Comparison of ENCODE assay signal across 26 cellular contexts in the genomic region with DNA sequence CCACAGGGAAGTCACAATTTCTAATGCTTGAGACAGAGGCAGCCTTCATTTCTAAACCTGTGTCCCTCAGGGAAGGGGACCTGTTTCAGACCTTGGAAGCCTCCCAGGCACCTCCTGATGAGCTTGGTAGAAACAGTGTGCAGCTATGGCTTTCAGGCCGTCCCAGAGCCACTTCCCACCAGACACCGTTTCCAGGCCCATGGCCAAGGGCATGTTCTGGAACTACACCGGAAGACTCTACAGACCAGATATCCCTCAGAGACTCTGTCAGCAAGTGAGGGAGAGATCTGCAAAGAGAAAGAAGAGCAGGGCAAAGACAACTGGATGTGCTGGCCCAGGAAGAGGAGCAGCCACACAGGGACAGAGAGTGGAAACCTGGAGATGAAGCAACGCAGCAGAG.
A peak's percentile ranks its signal among the peaks of the same experiment; 100 is the strongest.
DNase-seq lines count a peak whose midpoint lies in the region; ATAC-seq, FAIRE-seq and TF ChIP-seq lines count a peak whose summit lies in the region.
"Had no signal": no experiment of that assay in that cellular context is flagged by ENCODE, and none has a peak within 500 bp of the region (broad histone marks: within the 10 kb centered on the region; RNA-seq: fewer than 3 reads in every experiment).

No MANE protein-coding gene starts in this region.

- H3F3A ChIP-seq in neural progenitor cell (ENCODE audit: low read depth) = no peaks in the 10 kb centered on the region

- H3K27ac ChIP-seq in kidney (ENCODE audit: low read depth in 2 of 2, low read length in 2 of 2) (no peak overlapping the region), transverse colon (no peak overlapping the region), neural progenitor cell (no peak overlapping the region)
- H3K27ac ChIP-seq: body of pancreas, GM23248, SJSA1 had no signal

- H3K27ac Mint-ChIP-seq in glutamatergic neuron (ENCODE audit: unreplicated experiment) = peak overlapping the region; percentile 57
- peak overlapping the region; percentile 20 for H3K27ac Mint-ChIP-seq in stimulated activated naive B cell treated with anti-CD40 and anti-IgM and Interleukin-4, amounts not matched to agents 10 μg/mL and 1 μg/mL and 100 μg/mL, for 72 hours
- no peak overlapping the region for H3K27ac Mint-ChIP-seq in progenitor cell of endocrine pancreas
- H3K27ac Mint-ChIP-seq in neural progenitor cell = no peak overlapping the region
- H3K27ac Mint-ChIP-seq: immature natural killer cell; mesothelial cell of epicardium; stimulated activated memory B cell treated with anti-CD40 and anti-IgM and Interleukin-4, amounts not matched to agents 10 μg/mL and 1 μg/mL and 100 μg/mL, for 72 hours; T-cell had no signal

- H3K9ac ChIP-seq in kidney (ENCODE audit: low read length in 2 of 2) (no peak overlapping the region), neural progenitor cell (no peak overlapping the region)
- H3K9ac ChIP-seq: GM23248 had no signal

- H3K36me3 ChIP-seq in kidney (ENCODE audit: control insufficient read depth in 1 of 2, insufficient read depth in 2 of 2, low read length in 2 of 2) (no peaks in the 10 kb centered on the region), transverse colon (no peaks in the 10 kb centered on the region), neural progenitor cell (no peaks in the 10 kb centered on the region)
- H3K36me3 ChIP-seq: SJSA1 had no signal

- no peak for FAIRE-seq in kidney (lab: Jason Lieb, UNC)

- H3K4me1 Mint-ChIP-seq in activated T-cell treated with anti-CD3 and anti-CD28 coated beads, Interleukin-2, amount 50 U/mL, for 4 hours (ENCODE audit: low read depth) = peaks cover 33% of the 10 kb centered on the region
- H3K4me1 Mint-ChIP-seq in glutamatergic neuron (ENCODE audit: low read depth, unreplicated experiment) = peaks cover 35% of the 10 kb centered on the region
- peaks cover 27 to 44% of the 10 kb centered on the region in 2 donors for H3K4me1 Mint-ChIP-seq in stimulated activated naive B cell treated with anti-CD40 and anti-IgM and Interleukin-4, amounts not matched to agents 10 μg/mL and 1 μg/mL and 100 μg/mL, for 72 hours
- peaks cover 3% of the 10 kb centered on the region for H3K4me1 Mint-ChIP-seq in progenitor cell of endocrine pancreas (ENCODE audit: low read depth)
- H3K4me1 Mint-ChIP-seq in neural progenitor cell = peaks cover 30% of the 10 kb centered on the region

- TF ChIP-seq CTCF in glutamatergic neuron (IDR thresholded peaks at IDR 0.05; ENCODE audit: partially characterized antibody, unreplicated experiment) = no peak
- TF ChIP-seq CTCF in kidney (IDR thresholded peaks at IDR 0.05; ENCODE audit: borderline replicate concordance, extremely low read depth, insufficient read depth) = no peak
- no peak for TF ChIP-seq CTCF in transverse colon (IDR thresholded peaks at IDR 0.05)
- TF ChIP-seq CTCF in progenitor cell of endocrine pancreas (IDR thresholded peaks at IDR 0.05; ENCODE audit: unreplicated experiment) = no peak
- TF ChIP-seq CTCF in neural progenitor cell (IDR thresholded peaks at IDR 0.05) = no peak

- no peaks in the 10 kb centered on the region for H4K20me1 ChIP-seq in neural progenitor cell (ENCODE audit: low read depth)

- no peak overlapping the region for H3K4me2 ChIP-seq in neural progenitor cell

- no peak for ATAC-seq in activated T-cell treated with anti-CD3 and anti-CD28 coated beads, Interleukin-2, amount 50 U/mL, for 4 hours
- no peak for ATAC-seq in stimulated activated naive B cell treated with anti-CD40 and anti-IgM and Interleukin-4, amounts not matched to agents 10 μg/mL and 1 μg/mL and 100 μg/mL, for 72 hours (replicated peaks)
- ATAC-seq: body of pancreas; stimulated activated memory B cell treated with anti-CD40 and anti-IgM and Interleukin-4, amounts not matched to agents 10 μg/mL and 1 μg/mL and 100 μg/mL, for 72 hours; T-cell had no signal

- no peak for TF ChIP-seq POLR2A in transverse colon (IDR thresholded peaks at IDR 0.05)

- no peaks in the 10 kb centered on the region for H3K9me3 ChIP-seq in kidney (ENCODE audit: control insufficient read depth in 1 of 2, low read length in 2 of 2)
- no peaks in the 10 kb centered on the region for H3K9me3 ChIP-seq in transverse colon
- no peaks in the 10 kb centered on the region for H3K9me3 ChIP-seq in neural progenitor cell (ENCODE audit: low read depth)
- H3K9me3 ChIP-seq: body of pancreas, SJSA1 had no signal

- peaks cover 89% of the 10 kb centered on the region for H3K27me3 Mint-ChIP-seq in activated T-cell treated with anti-CD3 and anti-CD28 coated beads, Interleukin-2, amount 50 U/mL, for 4 hours (ENCODE audit: low read depth)
- H3K27me3 Mint-ChIP-seq in glutamatergic neuron (ENCODE audit: unreplicated experiment) = peaks cover 3% of the 10 kb centered on the region
- H3K27me3 Mint-ChIP-seq in stimulated activated naive B cell treated with anti-CD40 and anti-IgM and Interleukin-4, amounts not matched to agents 10 μg/mL and 1 μg/mL and 100 μg/mL, for 72 hours = peaks cover 49 to 62% of the 10 kb centered on the region in 2 donors
- peaks cover 17% of the 10 kb centered on the region for H3K27me3 Mint-ChIP-seq in progenitor cell of endocrine pancreas
- H3K27me3 Mint-ChIP-seq in neural progenitor cell (ENCODE audit: insufficient read depth, low read depth) = peaks cover 3% of the 10 kb centered on the region

- H3K4me3 ChIP-seq in kidney (ENCODE audit: low read length in 2 of 2) (no peak overlapping the region), transverse colon (no peak overlapping the region), neural progenitor cell (no peak overlapping the region)
- H3K4me3 ChIP-seq: body of pancreas, GM23248, SJSA1 had no signal

- DNase-seq in activated T-cell treated with anti-CD3 and anti-CD28 coated beads, Interleukin-2, amount 50 U/mL, for 1 hour = peak; percentile 18
- no peak for DNase-seq in activated T-cell treated with anti-CD3 and anti-CD28 coated beads, Interleukin-2, amount 50 U/mL, for 4 hours
- DNase-seq in glutamatergic neuron (no peak), kidney (peak; percentile 39), transverse colon (no peak), progenitor cell of endocrine pancreas (ENCODE audit: low spot score, unreplicated experiment) (no peak), neural progenitor cell (ENCODE audit: low spot score) (no peak)
- no peak for DNase-seq in stimulated activated naive B cell treated with anti-CD40 and anti-IgM and Interleukin-4, amounts not matched to agents 10 μg/mL and 1 μg/mL and 100 μg/mL, for 72 hours
- DNase-seq: 8988T; activated CD4-positive, alpha-beta T cell treated with anti-CD3 and anti-CD28 coated beads, Interleukin-2, amount 10 ng/mL, durations not matched to agents 24 days and 14 days; activated CD8-positive, alpha-beta memory T cell treated with anti-CD3 and anti-CD28 coated beads for 24 hours; activated gamma-delta T cell; activated T-cell treated with anti-CD3 and anti-CD28 coated beads for 4 hours; body of pancreas; CD4-positive, CD25-positive, alpha-beta regulatory T cell; DND-41; GF-D8; GM23248; immature natural killer cell; IMR-90; NCI-H446 treated with DMSO at 0.1 percent for 48 hours; NCI-H774; T-cell had no signal

- in situ Hi-C loops in transverse colon (cut with MboI; ENCODE audit: low pct_ligation_motif_present in 1 of 4, low pct_unique_long_range_greater_than_20kb in 1 of 4, low sequenced_read_pairs in 3 of 4) = no loop called here

- peaks cover 3% of the 10 kb centered on the region for H3K9me3 Mint-ChIP-seq in activated T-cell treated with anti-CD3 and anti-CD28 coated beads, Interleukin-2, amount 50 U/mL, for 4 hours
- no peaks in the 10 kb centered on the region for H3K9me3 Mint-ChIP-seq in glutamatergic neuron (ENCODE audit: unreplicated experiment)
- no peaks in the 10 kb centered on the region for H3K9me3 Mint-ChIP-seq in stimulated activated naive B cell treated with anti-CD40 and anti-IgM and Interleukin-4, amounts not matched to agents 10 μg/mL and 1 μg/mL and 100 μg/mL, for 72 hours
- H3K9me3 Mint-ChIP-seq in progenitor cell of endocrine pancreas (ENCODE audit: low read depth) = no peaks in the 10 kb centered on the region
- no peaks in the 10 kb centered on the region for H3K9me3 Mint-ChIP-seq in neural progenitor cell
- H3K9me3 Mint-ChIP-seq: activated CD4-positive, alpha-beta T cell treated with anti-CD3 and anti-CD28 coated beads, Interleukin-2, amount 10 ng/mL, durations not matched to agents 24 days and 14 days; mesothelial cell of epicardium; stimulated activated memory B cell treated with anti-CD40 and anti-IgM and Interleukin-4, amounts not matched to agents 10 μg/mL and 1 μg/mL and 100 μg/mL, for 72 hours; T-cell had no signal

- H3K27me3 ChIP-seq in transverse colon (peaks cover 5% of the 10 kb centered on the region), neural progenitor cell (no peaks in the 10 kb centered on the region)
- H3K27me3 ChIP-seq: body of pancreas, SJSA1 had no signal

- no peak for TF ChIP-seq EP300 in transverse colon (IDR thresholded peaks at IDR 0.05; ENCODE audit: low read depth)

- no peaks in the 10 kb centered on the region for H3K4me1 ChIP-seq in kidney (ENCODE audit: control insufficient read depth in 1 of 2, insufficient read depth in 1 of 2, low read depth in 1 of 2, low read length in 2 of 2)
- H3K4me1 ChIP-seq in transverse colon = no peaks in the 10 kb centered on the region
- H3K4me1 ChIP-seq in neural progenitor cell = peaks cover 12% of the 10 kb centered on the region
- H3K4me1 ChIP-seq: body of pancreas had no signal

- intact Hi-C loops in kidney (cut with DNase I) (no loop called here), transverse colon (cut with DNase I; ENCODE audit: low total_unique reads) (no loop called here)

- H3K79me2 ChIP-seq in neural progenitor cell (ENCODE audit: low read depth) = no peaks in the 10 kb centered on the region

- H3K4me3 Mint-ChIP-seq in activated T-cell treated with anti-CD3 and anti-CD28 coated beads, Interleukin-2, amount 50 U/mL, for 4 hours = no peak overlapping the region
- H3K4me3 Mint-ChIP-seq in glutamatergic neuron (ENCODE audit: unreplicated experiment) = peak overlapping the region; percentile 9
- H3K4me3 Mint-ChIP-seq in stimulated activated naive B cell treated with anti-CD40 and anti-IgM and Interleukin-4, amounts not matched to agents 10 μg/mL and 1 μg/mL and 100 μg/mL, for 72 hours = no peak overlapping the region
- H3K4me3 Mint-ChIP-seq in progenitor cell of endocrine pancreas (ENCODE audit: low read depth) = no peak overlapping the region
- no peak overlapping the region for H3K4me3 Mint-ChIP-seq in neural progenitor cell
- H3K4me3 Mint-ChIP-seq: activated CD4-positive, alpha-beta T cell treated with anti-CD3 and anti-CD28 coated beads, Interleukin-2, amount 10 ng/mL, durations not matched to agents 24 days and 14 days; CD4-positive, CD25-positive, alpha-beta regulatory T cell; immature natural killer cell; mesothelial cell of epicardium; stimulated activated memory B cell treated with anti-CD40 and anti-IgM and Interleukin-4, amounts not matched to agents 10 μg/mL and 1 μg/mL and 100 μg/mL, for 72 hours; T-cell had no signal

- H2AFZ ChIP-seq in neural progenitor cell (replicated peaks) = no peak overlapping the region
- H2AFZ ChIP-seq: GM23248 had no signal

- 73 to 94% methylated on average over 3 to 4 of the region's 4 CpGs for WGBS in transverse colon (ENCODE audit: low coverage in 1 of 2), 2 donors

- peaks cover 2% of the 10 kb centered on the region for H3K36me3 Mint-ChIP-seq in activated T-cell treated with anti-CD3 and anti-CD28 coated beads, Interleukin-2, amount 50 U/mL, for 4 hours (ENCODE audit: insufficient read depth)
- no peaks in the 10 kb centered on the region for H3K36me3 Mint-ChIP-seq in glutamatergic neuron (ENCODE audit: unreplicated experiment)
- no peaks in the 10 kb centered on the region for H3K36me3 Mint-ChIP-seq in stimulated activated naive B cell treated with anti-CD40 and anti-IgM and Interleukin-4, amounts not matched to agents 10 μg/mL and 1 μg/mL and 100 μg/mL, for 72 hours
- no peaks in the 10 kb centered on the region for H3K36me3 Mint-ChIP-seq in progenitor cell of endocrine pancreas (ENCODE audit: insufficient read depth)
- no peaks in the 10 kb centered on the region for H3K36me3 Mint-ChIP-seq in neural progenitor cell
- H3K36me3 Mint-ChIP-seq: CD4-positive, CD25-positive, alpha-beta regulatory T cell; mesothelial cell of epicardium; stimulated activated memory B cell treated with anti-CD40 and anti-IgM and Interleukin-4, amounts not matched to agents 10 μg/mL and 1 μg/mL and 100 μg/mL, for 72 hours; T-cell had no signal

Comparison
In these comparisons a context has a peak if more than half of its experiments do, and no peak if none do; other contexts are left out.
1. DNase-seq: peak in activated T-cell treated with anti-CD3 and anti-CD28 coated beads, Interleukin-2, amount 50 U/mL, for 1 hour (single experiment) and kidney (single experiment); none in activated T-cell treated with anti-CD3 and anti-CD28 coated beads, Interleukin-2, amount 50 U/mL, for 4 hours (single experiment), glutamatergic neuron (single experiment), stimulated activated naive B cell treated with anti-CD40 and anti-IgM and Interleukin-4, amounts not matched to agents 10 μg/mL and 1 μg/mL and 100 μg/mL, for 72 hours (single experiment), transverse colon (single experiment), progenitor cell of endocrine pancreas (single experiment) and neural progenitor cell (single experiment).
2. H3K27ac Mint-ChIP-seq: peak in glutamatergic neuron (single experiment) and stimulated activated naive B cell treated with anti-CD40 and anti-IgM and Interleukin-4, amounts not matched to agents 10 μg/mL and 1 μg/mL and 100 μg/mL, for 72 hours (single experiment); none in progenitor cell of endocrine pancreas (single experiment) and neural progenitor cell (single experiment).